1 cellular context compared by ENCODE assay signal in genomic region chr15:82311321-82311720, GRCh38. TPM values are rescaled to one million over a fixed set of nuclear protein-coding genes. Genes with fewer than 3 reads are reported as not detected.
"Had no signal": no experiment of that assay in that cellular context is flagged by ENCODE, and none has a peak within 500 bp of the region (broad histone marks: within the 10 kb centered on the region; RNA-seq: fewer than 3 reads in every experiment).

No MANE protein-coding gene starts in this region.

RNA-seq across cellular contexts. Expression of gene SAXO2, which starts 48.7 kb away (rescaled TPM):
- total RNA-seq: activated T-helper 17 cell treated with anti-CD3 and anti-CD28 coated beads, Interleukin-2, amount 50 U/mL, for 72 hours had no signal
